8 cellular contexts compared by ENCODE assay signal in genomic region chrX:13647709-13648212, GRCh38. TPM values are rescaled to one million over a fixed set of nuclear protein-coding genes. Genes with fewer than 3 reads are reported as not detected.
A peak's percentile ranks its signal among the peaks of the same experiment; 100 is the strongest.
DNase-seq lines count a peak whose midpoint lies in the region; ATAC-seq lines count a peak whose summit lies in the region.

No MANE protein-coding gene starts in this region.

- DNase-seq in Caki2 (ENCODE audit: low read depth) (peak; percentile 72), NCI-H748 treated with DMSO at 0.1 percent for 48 hours (lab: John Stamatoyannopoulos, UW) (peak; percentile 48), Right ventricle myocardium superior (peak; percentile 58), posterior cingulate gyrus (no peak)
- DNase-seq in activated CD8-positive, alpha-beta memory T cell treated with anti-CD3 and anti-CD28 coated beads, Interleukin-2, amount 50 U/mL, for 4 hours = peak; percentile 55
- peak; percentile 71 for DNase-seq in stimulated activated CD4-positive, alpha-beta T cell treated with anti-CD3 and anti-CD28 coated beads, Interleukin-4, amount 100 ng/mL, for 24 hours

- in situ Hi-C loops in Caki2 (cut with HindIII; ENCODE audit: low pct_unique_long_range_greater_than_20kb, low sequenced_read_pairs) = no loop called here

- peak; percentile 65 for ATAC-seq in Right ventricle myocardium superior (ENCODE audit: poor library complexity)
- no peak for ATAC-seq in HG02870 (IDR thresholded peaks at IDR 0.05; ENCODE audit: unreplicated experiment)
- ATAC-seq in GM18502 (IDR thresholded peaks at IDR 0.05; ENCODE audit: poor library complexity, unreplicated experiment) = no peak

- intact Hi-C loops in Right ventricle myocardium superior (cut with DNase I) (no loop called here), posterior cingulate gyrus (cut with DNase I) (loop anchor here (5.0 kb wide), 2 partner anchors 140 to 675 kb away; no protein-coding TSS in a partner anchor)

RNA-seq across cellular contexts. Expression of gene TCEANC, which starts 5.2 kb away (rescaled TPM):
- total RNA-seq in Caki2 (2014; rRNA removed; shearing (Covaris generic); ENCODE audit: low replicate concordance) = 4.1 and 11.2 TPM in 2 replicates
- 7.3 TPM for total RNA-seq in Right ventricle myocardium superior

RNA-seq across cellular contexts. Expression of gene RAB9A, which starts 41.2 kb away (rescaled TPM):
- 100 and 135 TPM in 2 replicates for total RNA-seq in Caki2 (2014; rRNA removed; shearing (Covaris generic); ENCODE audit: low replicate concordance)
- 22.6 TPM for total RNA-seq in Right ventricle myocardium superior

Comparison
In these comparisons a context has a peak if more than half of its experiments do, and no peak if none do; other contexts are left out.
1. DNase-seq: peak in Caki2 (single experiment), NCI-H748 treated with DMSO at 0.1 percent for 48 hours (single experiment), activated CD8-positive, alpha-beta memory T cell treated with anti-CD3 and anti-CD28 coated beads, Interleukin-2, amount 50 U/mL, for 4 hours (single experiment), Right ventricle myocardium superior (single experiment) and stimulated activated CD4-positive, alpha-beta T cell treated with anti-CD3 and anti-CD28 coated beads, Interleukin-4, amount 100 ng/mL, for 24 hours (single experiment); none in posterior cingulate gyrus (0 of 10).